9 cellular contexts compared by ENCODE assay signal in the genomic region with DNA sequence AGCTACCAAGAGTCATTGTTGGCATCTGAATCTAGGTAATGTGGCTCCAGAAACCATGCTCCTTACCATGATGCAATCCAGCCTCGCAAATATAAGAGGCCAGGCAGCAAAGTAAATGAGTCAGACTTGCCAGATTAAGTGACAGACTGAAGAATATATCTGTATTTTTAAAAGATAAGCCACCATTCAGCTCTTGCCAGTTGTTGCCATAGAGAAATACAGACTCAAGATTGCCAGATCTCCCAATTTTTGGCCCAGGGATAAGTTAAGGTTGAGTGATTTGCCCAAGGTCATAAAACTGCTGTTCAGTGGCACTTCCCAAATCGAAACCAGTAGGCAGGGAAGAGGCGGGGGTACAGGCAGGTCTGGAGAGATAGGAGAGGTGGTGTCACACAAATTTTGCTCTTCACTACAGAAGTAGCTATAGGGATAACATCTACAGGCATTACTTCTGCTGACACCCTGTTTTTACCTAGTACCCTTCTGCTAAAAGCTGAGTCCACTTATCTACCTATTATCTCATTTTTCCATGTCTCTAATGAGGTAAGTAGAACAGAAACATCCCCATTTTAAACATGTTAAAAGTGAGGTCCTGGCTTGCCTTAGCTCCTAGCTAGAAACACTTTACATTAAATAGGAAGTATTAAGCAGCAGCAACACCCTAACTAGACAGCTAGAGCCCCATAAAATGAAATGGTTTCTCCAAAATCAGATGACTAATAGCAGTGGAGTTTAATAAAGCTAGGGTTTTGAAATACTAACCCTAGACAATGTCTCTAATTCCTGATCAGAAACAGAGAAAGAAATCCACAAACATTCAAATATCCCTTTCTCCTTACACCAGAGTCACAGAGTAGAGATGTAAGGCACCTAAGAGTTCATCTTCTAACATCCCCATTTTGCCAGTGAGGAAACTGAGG. TPM values are rescaled to one million over a fixed set of nuclear protein-coding genes. Genes with fewer than 3 reads are reported as not detected.
A peak's percentile ranks its signal among the peaks of the same experiment; 100 is the strongest.
DNase-seq lines count a peak whose midpoint lies in the region; ATAC-seq and TF ChIP-seq lines count a peak whose summit lies in the region.
"Had no signal": no experiment of that assay in that cellular context is flagged by ENCODE, and none has a peak within 500 bp of the region (broad histone marks: within the 10 kb centered on the region; RNA-seq: fewer than 3 reads in every experiment).

No MANE protein-coding gene starts in this region.

- H3K27ac Mint-ChIP-seq in activated naive CD8-positive, alpha-beta T cell, result peak overlapping the region; percentile 98

- no peaks in the 10 kb centered on the region for H3K27me3 ChIP-seq in H7 (ENCODE audit: control insufficient read depth, insufficient read depth, low read length)

- no peaks in the 10 kb centered on the region for H3K36me3 ChIP-seq in H7 (replicated peaks; ENCODE audit: control insufficient read depth, insufficient read depth, low read length)

- H3K36me3 Mint-ChIP-seq in activated naive CD8-positive, alpha-beta T cell, result peaks cover 4% of the 10 kb centered on the region

- no peaks in the 10 kb centered on the region for H3K9me3 Mint-ChIP-seq in activated naive CD8-positive, alpha-beta T cell (ENCODE audit: low read depth)

- DNase-seq in AG09309 (ENCODE audit: low read depth) (peak; percentile 70), HT1080 (ENCODE audit: low read depth) (peak; percentile 61), kidney tubule cell (ENCODE audit: low spot score) (peak; percentile 58), DMS153 treated with DMSO at 0.1 percent for 48 hours (lab: John Stamatoyannopoulos, UW; ENCODE audit: unreplicated experiment) (no peak), H7 (no peak), NCI-H2227 (lab: John Stamatoyannopoulos, UW; ENCODE audit: unreplicated experiment) (no peak)
- DNase-seq: NCI-H774 had no signal

- peak overlapping the region; percentile 9; the same call in 1 of the 2 replicates for H3K4me3 ChIP-seq in AG09309 (ENCODE audit: control insufficient read depth, low read depth, low read length)
- no peak overlapping the region for H3K4me3 ChIP-seq in H7 (ENCODE audit: insufficient read depth, low read depth, low read length)

- peaks cover 86% of the 10 kb centered on the region for H3K4me1 Mint-ChIP-seq in activated naive CD8-positive, alpha-beta T cell (ENCODE audit: low read depth)

- no peak for ATAC-seq in HG03469 (IDR thresholded peaks at IDR 0.05; ENCODE audit: unreplicated experiment)

- no peak for TF ChIP-seq CTCF in AG09309 (IDR thresholded peaks at IDR 0.05; ENCODE audit: control insufficient read depth, insufficient read depth, low read depth, low read length, missing control alignments)

- peak overlapping the region; percentile 66 for H3K4me3 Mint-ChIP-seq in activated naive CD8-positive, alpha-beta T cell

- no peaks in the 10 kb centered on the region for H3K27me3 Mint-ChIP-seq in activated naive CD8-positive, alpha-beta T cell

RNA-seq across cellular contexts. Expression of gene DCAF5, which starts 19.5 kb away (rescaled TPM):
- total RNA-seq in HT1080 (2014; rRNA removed; shearing (Covaris generic)), result 7.7 and 9.5 TPM in 2 replicates
- 11.5 and 14.9 TPM in 2 replicates for polyA plus RNA-seq in HT1080 (2015; cell fraction: cytosol; rRNA removed)
- 37.7 and 43.8 TPM in 2 replicates for polyA plus RNA-seq in HT1080 (2015; cell fraction: nucleus; rRNA removed)
- 29.6 and 31.9 TPM in 2 replicates for total RNA-seq in H7 (2014; rRNA removed; shearing (Covaris generic))

RNA-seq across cellular contexts. Expression of gene EXD2, which starts 57.8 kb away (rescaled TPM):
- 11.1 and 13.5 TPM in 2 replicates for total RNA-seq in HT1080 (2014; rRNA removed; shearing (Covaris generic))
- 12.2 and 15.8 TPM in 2 replicates for polyA plus RNA-seq in HT1080 (2015; cell fraction: cytosol; rRNA removed)
- polyA plus RNA-seq in HT1080 (2015; cell fraction: nucleus; rRNA removed), result 32.1 and 36.5 TPM in 2 replicates
- 23.2 and 27.6 TPM in 2 replicates for total RNA-seq in H7 (2014; rRNA removed; shearing (Covaris generic))

Comparison
In these comparisons a context has a peak if more than half of its experiments do, and no peak if none do; other contexts are left out.
1. DNase-seq: peak in AG09309 (single experiment), HT1080 (single experiment) and kidney tubule cell (single experiment); none in DMS153 treated with DMSO at 0.1 percent for 48 hours (single experiment), H7 (single experiment) and NCI-H2227 (single experiment).